ENCODE assay signal across 19 cellular contexts in the genomic region with DNA sequence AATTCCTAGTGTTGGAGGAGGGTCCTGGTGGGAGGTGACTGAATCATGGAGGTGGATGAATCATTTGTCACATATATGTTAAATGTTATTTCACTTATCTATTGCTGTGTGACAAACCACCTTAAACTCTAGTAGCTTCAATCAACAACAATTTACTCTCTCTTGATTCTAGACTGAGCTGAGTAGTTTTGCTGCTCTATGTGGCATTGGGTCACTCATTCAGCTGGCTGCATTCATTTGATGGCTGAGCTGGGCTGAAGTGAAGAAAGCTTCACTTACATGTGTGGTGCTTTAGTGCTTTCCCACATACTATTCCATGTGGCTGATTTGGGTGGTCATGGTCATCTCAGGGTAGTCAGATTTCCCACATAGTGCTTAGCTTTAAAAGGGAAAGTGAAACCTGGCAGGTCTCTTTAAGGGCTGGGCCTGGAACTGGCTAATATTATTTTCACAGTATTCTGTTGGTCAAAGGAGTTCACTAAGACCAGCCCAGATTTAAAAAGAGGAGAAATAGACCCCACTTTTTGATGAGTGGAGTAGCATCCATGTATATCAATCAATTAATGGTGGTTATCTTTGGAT.
"Had no signal": no experiment of that assay in that cellular context is flagged by ENCODE, and none has a peak within 500 bp of the region (broad histone marks: within the 10 kb centered on the region; RNA-seq: fewer than 3 reads in every experiment).

No MANE protein-coding gene starts in this region.

- DNase-seq: activated CD4-positive, alpha-beta T cell treated with anti-CD3 and anti-CD28 coated beads for 4 hours; activated CD8-positive, alpha-beta memory T cell treated with anti-CD3 and anti-CD28 coated beads for 24 hours; activated naive CD4-positive, alpha-beta T cell treated with anti-CD3 and anti-CD28 coated beads, Interleukin-2, amount 10 ng/mL, durations not matched to agents 7 days and 5 days; caudate nucleus; cortex of kidney; effector memory CD4-positive, alpha-beta T cell; hippocampal formation; kidney glomerular epithelial cell; mucosa of descending colon; naive thymus-derived CD8-positive, alpha-beta T cell; right cardiac atrium; stimulated activated CD4-positive, alpha-beta T cell treated with anti-CD3 and anti-CD28 coated beads, Interleukin-2, amount 100 ng/mL, for 24 hours; stimulated activated naive CD4-positive, alpha-beta T cell; T-cell; T1000; testis; upper lobe of right lung had no signal

- ATAC-seq: mucosa of descending colon; naive thymus-derived CD8-positive, alpha-beta T cell; right cardiac atrium; T-cell; upper lobe of right lung had no signal

- H3K27ac Mint-ChIP-seq: activated naive CD4-positive, alpha-beta T cell treated with anti-CD3 and anti-CD28 coated beads, Interleukin-2, amount 10 ng/mL, durations not matched to agents 7 days and 5 days; activated T-helper 2 cell treated with anti-CD3 and anti-CD28 coated beads, Interferon-gamma antibody, Interleukin-2, Interleukin-4, amounts not matched to agents 10 μg/mL and 5 μg/mL and 100 μg/mL, durations not matched to agents 14 hours and 24 hours and 36 hours; naive thymus-derived CD8-positive, alpha-beta T cell; T-cell had no signal

- H3K27me3 Mint-ChIP-seq: activated naive CD4-positive, alpha-beta T cell treated with anti-CD3 and anti-CD28 coated beads, Interleukin-2, amount 10 ng/mL, durations not matched to agents 7 days and 5 days had no signal

- H3K36me3 ChIP-seq: upper lobe of right lung had no signal

- H3K4me3 ChIP-seq: lung, mucosa of descending colon, testis, upper lobe of right lung had no signal

- H3K4me1 ChIP-seq: testis, upper lobe of right lung had no signal

- H3K4me1 Mint-ChIP-seq: activated naive CD4-positive, alpha-beta T cell treated with anti-CD3 and anti-CD28 coated beads, Interleukin-2, amount 10 ng/mL, durations not matched to agents 7 days and 5 days; naive thymus-derived CD8-positive, alpha-beta T cell; T-cell had no signal

- H3K27ac ChIP-seq: testis, upper lobe of right lung had no signal

- H3K27me3 ChIP-seq: testis, upper lobe of right lung had no signal

- H3K36me3 Mint-ChIP-seq: activated naive CD4-positive, alpha-beta T cell treated with anti-CD3 and anti-CD28 coated beads, Interleukin-2, amount 10 ng/mL, durations not matched to agents 7 days and 5 days; T-cell had no signal

- H3K4me3 Mint-ChIP-seq: activated naive CD4-positive, alpha-beta T cell treated with anti-CD3 and anti-CD28 coated beads, Interleukin-2, amount 10 ng/mL, durations not matched to agents 7 days and 5 days; naive thymus-derived CD8-positive, alpha-beta T cell; T-cell had no signal

- H3K9me3 ChIP-seq: testis had no signal
